ENCODE assay signal across 23 cellular contexts in genomic region chr6:124958149-124958548, GRCh38.
"Had no signal": no experiment of that assay in that cellular context is flagged by ENCODE, and none has a peak within 500 bp of the region (broad histone marks: within the 10 kb centered on the region; RNA-seq: fewer than 3 reads in every experiment).

No MANE protein-coding gene starts in this region.

- H3K9me3 ChIP-seq: testis, transverse colon had no signal

- H3K27me3 ChIP-seq: testis, transverse colon had no signal

- H3K4me3 Mint-ChIP-seq: activated naive CD4-positive, alpha-beta T cell treated with anti-CD3 and anti-CD28 coated beads, Interleukin-2, amount 10 ng/mL, durations not matched to agents 7 days and 5 days; activated naive CD8-positive, alpha-beta T cell treated with anti-CD3 and anti-CD28 coated beads, Interleukin-2, amount 10 ng/mL, durations not matched to agents 7 days and 5 days; activated T-helper 1 cell treated with anti-CD3 and anti-CD28 coated beads, Interleukin-12 subunit alpha, Interleukin-12 subunit beta, Interleukin-2, Interleukin-4 antibody, amounts not matched to agents 30 ng/mL and 10 ng/mL and 1 ng/mL, durations not matched to agents 14 hours and 24 hours and 36 hours; naive B cell had no signal

- DNase-seq: activated CD4-positive, alpha-beta T cell treated with anti-CD3 and anti-CD28 coated beads for 48 hours; activated CD4-positive, alpha-beta T cell treated with anti-CD3 and anti-CD28 coated beads, Interleukin-2, amount 50 U/mL, for 48 hours; activated CD8-positive, alpha-beta memory T cell treated with anti-CD3 and anti-CD28 coated beads, Interleukin-2, amount 50 U/mL, for 4 hours; activated effector memory CD4-positive, alpha-beta T cell treated with anti-CD3 and anti-CD28 coated beads, Interleukin-2, amount 50 U/mL, for 16 hours; activated naive CD4-positive, alpha-beta T cell treated with anti-CD3 and anti-CD28 coated beads, Interleukin-2, amount 10 ng/mL, durations not matched to agents 7 days and 5 days; activated naive CD8-positive, alpha-beta T cell treated with anti-CD3 and anti-CD28 coated beads, Interleukin-2, amount 10 ng/mL, durations not matched to agents 7 days and 5 days; activated T-cell treated with anti-CD3 and anti-CD28 coated beads, Interleukin-2, amount 50 U/mL, for 1 hour; caudate nucleus; effector CD8-positive, alpha-beta T cell; islet precursor cell; left cardiac atrium; left ventricle myocardium superior; naive B cell; nucleus accumbens; right cardiac atrium; stimulated activated CD4-positive, alpha-beta T cell treated with anti-CD3 and anti-CD28 coated beads, Interleukin-2, amount 100 ng/mL, for 48 hours; stimulated activated naive CD8-positive, alpha-beta T cell treated with anti-CD3 and anti-CD28 coated beads, Interleukin-15, Interleukin-2, amounts not matched to agents 100 U/mL and 50 U/mL, for 24 hours; T-helper 9 cell; testis; transverse colon had no signal

- H3K27ac ChIP-seq: testis, transverse colon, VCaP had no signal

- H3K4me1 ChIP-seq: testis had no signal

- H3K36me3 ChIP-seq: transverse colon had no signal

- H3K27ac Mint-ChIP-seq: activated naive CD4-positive, alpha-beta T cell treated with anti-CD3 and anti-CD28 coated beads, Interleukin-2, amount 10 ng/mL, durations not matched to agents 7 days and 5 days; activated naive CD8-positive, alpha-beta T cell treated with anti-CD3 and anti-CD28 coated beads, Interleukin-2, amount 10 ng/mL, durations not matched to agents 7 days and 5 days; activated T-helper 1 cell treated with anti-CD3 and anti-CD28 coated beads, Interleukin-12 subunit alpha, Interleukin-12 subunit beta, Interleukin-2, Interleukin-4 antibody, amounts not matched to agents 30 ng/mL and 10 ng/mL and 1 ng/mL, durations not matched to agents 14 hours and 24 hours and 36 hours; naive B cell had no signal

- H3K36me3 Mint-ChIP-seq: activated naive CD8-positive, alpha-beta T cell treated with anti-CD3 and anti-CD28 coated beads, Interleukin-2, amount 10 ng/mL, durations not matched to agents 7 days and 5 days had no signal

- H3K9me3 Mint-ChIP-seq: activated naive CD4-positive, alpha-beta T cell treated with anti-CD3 and anti-CD28 coated beads, Interleukin-2, amount 10 ng/mL, durations not matched to agents 7 days and 5 days; activated naive CD8-positive, alpha-beta T cell treated with anti-CD3 and anti-CD28 coated beads, Interleukin-2, amount 10 ng/mL, durations not matched to agents 7 days and 5 days; activated T-helper 1 cell treated with anti-CD3 and anti-CD28 coated beads, Interleukin-12 subunit alpha, Interleukin-12 subunit beta, Interleukin-2, Interleukin-4 antibody, amounts not matched to agents 30 ng/mL and 10 ng/mL and 1 ng/mL, durations not matched to agents 14 hours and 24 hours and 36 hours; neural crest cell had no signal

- H3K4me3 ChIP-seq: testis, transverse colon had no signal

- ATAC-seq: left cardiac atrium; left ventricle myocardium superior; right cardiac atrium; stimulated activated naive CD8-positive, alpha-beta T cell treated with anti-CD3 and anti-CD28 coated beads, Interleukin-15, Interleukin-2, amounts not matched to agents 100 U/mL and 50 U/mL, for 24 hours had no signal
